Comparison of ENCODE assay signal across 1 cellular context in the genomic region with DNA sequence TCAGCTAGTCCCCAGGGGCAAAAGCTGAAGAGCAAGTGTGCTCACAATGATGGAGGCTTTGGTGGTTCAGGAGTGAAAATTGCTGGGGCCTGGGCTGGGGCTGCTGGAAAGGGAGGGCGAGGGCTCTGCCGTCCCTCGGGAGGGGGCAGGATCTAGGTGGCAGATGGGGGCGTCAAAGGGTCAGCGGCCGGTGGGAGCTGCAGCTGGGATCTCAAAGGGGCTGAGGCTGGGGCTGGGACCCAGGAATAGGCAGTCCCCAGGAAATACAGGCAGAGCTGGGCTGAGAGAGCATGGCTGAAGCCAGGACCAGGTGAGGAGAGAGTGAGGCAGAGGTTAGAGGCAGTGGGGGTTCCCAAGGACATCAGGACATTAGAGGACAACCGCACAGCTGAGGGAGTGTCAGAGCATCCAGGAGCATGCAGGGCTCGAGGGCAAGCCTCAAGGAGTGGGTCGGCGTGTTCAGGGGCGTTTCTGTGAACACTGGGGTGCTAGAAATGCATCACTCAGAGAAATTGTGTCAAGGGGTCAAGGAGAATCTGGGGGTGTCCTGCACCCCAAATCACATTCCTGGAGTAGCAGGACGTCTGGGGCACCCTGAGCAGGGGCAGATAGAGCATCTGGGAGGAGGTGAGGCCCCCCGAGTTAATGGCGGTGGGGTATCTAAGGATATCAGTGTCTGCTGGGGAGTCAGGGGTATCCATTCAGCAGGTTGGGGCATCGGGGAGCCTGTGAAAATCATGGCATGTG.
TF ChIP-seq lines count a peak whose summit lies in the region.

No MANE protein-coding gene starts in this region.

TF ChIP-seq in HepG2, 621 proteins besides CTCF, POLR2A, EP300 and RAD21:
- TF ChIP-seq RXRA (CRISPR knock-in tag; IDR thresholded peaks at IDR 0.05), result no peak
- TF ChIP-seq, protein P1, sequence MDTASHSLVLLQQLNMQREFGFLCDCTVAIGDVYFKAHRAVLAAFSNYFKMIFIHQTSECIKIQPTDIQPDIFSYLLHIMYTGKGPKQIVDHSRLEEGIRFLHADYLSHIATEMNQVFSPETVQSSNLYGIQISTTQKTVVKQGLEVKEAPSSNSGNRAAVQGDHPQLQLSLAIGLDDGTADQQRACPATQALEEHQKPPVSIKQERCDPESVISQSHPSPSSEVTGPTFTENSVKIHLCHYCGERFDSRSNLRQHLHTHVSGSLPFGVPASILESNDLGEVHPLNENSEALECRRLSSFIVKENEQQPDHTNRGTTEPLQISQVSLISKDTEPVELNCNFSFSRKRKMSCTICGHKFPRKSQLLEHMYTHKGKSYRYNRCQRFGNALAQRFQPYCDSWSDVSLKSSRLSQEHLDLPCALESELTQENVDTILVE (CRISPR knock-in tag; IDR thresholded peaks at IDR 0.05), result no peak
- no peak for TF ChIP-seq ZFP36L1 (CRISPR knock-in tag; IDR thresholded peaks at IDR 0.05)
- no peak for TF ChIP-seq ZFYVE20 (CRISPR knock-in tag; IDR thresholded peaks at IDR 0.05; ENCODE audit: borderline replicate concordance, low read depth)
- TF ChIP-seq ZNF687 (CRISPR knock-in tag; IDR thresholded peaks at IDR 0.05), result no peak
- TF ChIP-seq ARID5B (CRISPR knock-in tag; IDR thresholded peaks at IDR 0.05), result no peak
- TF ChIP-seq, protein P2, sequence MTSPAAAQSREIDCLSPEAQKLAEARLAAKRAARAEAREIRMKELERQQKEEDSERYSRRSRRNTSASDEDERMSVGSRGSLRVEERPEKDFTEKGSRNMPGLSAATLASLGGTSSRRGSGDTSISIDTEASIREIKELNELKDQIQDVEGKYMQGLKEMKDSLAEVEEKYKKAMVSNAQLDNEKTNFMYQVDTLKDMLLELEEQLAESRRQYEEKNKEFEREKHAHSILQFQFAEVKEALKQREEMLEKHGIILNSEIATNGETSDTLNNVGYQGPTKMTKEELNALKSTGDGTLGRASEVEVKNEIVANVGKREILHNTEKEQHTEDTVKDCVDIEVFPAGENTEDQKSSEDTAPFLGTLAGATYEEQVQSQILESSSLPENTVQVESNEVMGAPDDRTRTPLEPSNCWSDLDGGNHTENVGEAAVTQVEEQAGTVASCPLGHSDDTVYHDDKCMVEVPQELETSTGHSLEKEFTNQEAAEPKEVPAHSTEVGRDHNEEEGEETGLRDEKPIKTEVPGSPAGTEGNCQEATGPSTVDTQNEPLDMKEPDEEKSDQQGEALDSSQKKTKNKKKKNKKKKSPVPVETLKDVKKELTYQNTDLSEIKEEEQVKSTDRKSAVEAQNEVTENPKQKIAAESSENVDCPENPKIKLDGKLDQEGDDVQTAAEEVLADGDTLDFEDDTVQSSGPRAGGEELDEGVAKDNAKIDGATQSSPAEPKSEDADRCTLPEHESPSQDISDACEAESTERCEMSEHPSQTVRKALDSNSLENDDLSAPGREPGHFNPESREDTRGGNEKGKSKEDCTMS (CRISPR knock-in tag; conservative IDR thresholded peaks at IDR 0.05), result no peak
- no peak for TF ChIP-seq CC2D1A (CRISPR knock-in tag; IDR thresholded peaks at IDR 0.05)
- no peak for TF ChIP-seq ZNF30 (CRISPR knock-in tag; IDR thresholded peaks at IDR 0.05)
